Comparison of ENCODE assay signal across 12 cellular contexts in the genomic region with DNA sequence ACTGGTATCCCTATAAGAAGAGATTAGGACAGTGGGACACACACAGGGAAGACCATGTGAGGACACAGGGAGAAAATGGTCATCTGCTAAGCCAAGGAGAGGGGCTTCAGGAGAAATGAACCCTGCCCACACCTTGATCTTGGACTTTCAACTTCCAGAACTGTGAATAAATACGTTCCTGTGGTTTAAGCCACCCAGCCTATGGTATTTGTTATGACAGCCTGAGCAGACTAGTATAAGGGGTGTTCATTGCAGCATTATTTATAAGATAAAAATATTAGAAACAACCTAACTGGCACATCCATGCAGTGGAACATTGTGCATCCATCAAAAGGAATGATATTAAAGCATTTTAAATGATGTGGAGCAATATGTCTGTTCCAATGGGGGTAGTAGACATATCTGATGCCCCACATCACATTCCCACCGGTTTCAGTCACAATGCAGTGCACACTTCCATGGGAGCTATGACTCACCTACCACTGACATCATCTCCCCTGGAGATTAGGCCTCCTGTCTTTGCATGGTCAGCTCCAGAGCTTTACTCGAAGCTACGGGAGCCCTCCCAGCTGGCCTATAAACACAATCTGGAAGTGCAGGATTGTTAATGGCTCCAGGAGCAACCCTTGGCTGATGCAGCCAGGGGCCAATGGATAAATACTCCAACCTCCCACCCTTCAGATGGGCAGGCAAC. TPM values are rescaled to one million over a fixed set of nuclear protein-coding genes. Genes with fewer than 3 reads are reported as not detected.
DNase-seq lines count a peak whose midpoint lies in the region; ATAC-seq and TF ChIP-seq lines count a peak whose summit lies in the region.
"Had no signal": no experiment of that assay in that cellular context is flagged by ENCODE, and none has a peak within 500 bp of the region (broad histone marks: within the 10 kb centered on the region; RNA-seq: fewer than 3 reads in every experiment).

No MANE protein-coding gene starts in this region.

- H3K4me3 ChIP-seq in MG63 (no peak overlapping the region), cardiac fibroblast (replicated peaks in 1 of 2; ENCODE audit: low read depth in 2 of 2, low read length in 2 of 2) (no peak overlapping the region), mesendoderm (ENCODE audit: low read length) (no peak overlapping the region)

- no peak overlapping the region for H3K9ac ChIP-seq in mesendoderm (ENCODE audit: low read length)

- peak; percentile 75 for DNase-seq in DMS53 (lab: John Stamatoyannopoulos, UW)
- DNase-seq in MG63: peak; percentile 62
- DNase-seq in cardiac fibroblast (ENCODE audit: low read depth in 2 of 2): peak; percentile 71 to 89
- peak; percentile 48 for DNase-seq in mesendoderm
- no peak for DNase-seq in NCI-H345 (lab: John Stamatoyannopoulos, UW)
- no peak for DNase-seq in NCI-H524 treated with DMSO at 0.1 percent for 48 hours (lab: John Stamatoyannopoulos, UW)
- DNase-seq: activated CD8-positive, alpha-beta memory T cell treated with anti-CD3 and anti-CD28 coated beads, Interleukin-2, amount 10 ng/mL, durations not matched to agents 7 days and 5 days; aorta; stimulated activated naive CD8-positive, alpha-beta T cell treated with anti-CD3 and anti-CD28 coated beads, Interleukin-15, Interleukin-2, amounts not matched to agents 100 U/mL and 50 U/mL, for 24 hours had no signal

- no peak overlapping the region for H3K18ac ChIP-seq in mesendoderm (ENCODE audit: low read length)

- H3K27ac ChIP-seq in mesendoderm (ENCODE audit: low read depth, low read length): no peak overlapping the region

- H3K4me1 ChIP-seq in mesendoderm (ENCODE audit: control insufficient read depth, low read depth, low read length): no peaks in the 10 kb centered on the region

- H2BK120ac ChIP-seq in mesendoderm (ENCODE audit: low read depth, low read length): no peak overlapping the region

- no peak overlapping the region for H3K23ac ChIP-seq in mesendoderm (ENCODE audit: low read length)

- H3K56ac ChIP-seq in mesendoderm (ENCODE audit: low read length): no peak overlapping the region

- H4K5ac ChIP-seq in mesendoderm (ENCODE audit: low read length): no peak overlapping the region

- no peak for TF ChIP-seq CTCF in cardiac fibroblast (IDR thresholded peaks at IDR 0.05; ENCODE audit: low read depth, low read length)

- WGBS in mesendoderm (ENCODE audit: extremely low coverage, insufficient coverage, low lambda C conversion rate): no CpG with 5 or more reads among the region's 4 CpGs

- no peak overlapping the region for H2BK5ac ChIP-seq in mesendoderm (ENCODE audit: low read length)

- H3K36me3 ChIP-seq in MG63 (no peaks in the 10 kb centered on the region), mesendoderm (ENCODE audit: control insufficient read depth, insufficient read depth, low read length) (no peaks in the 10 kb centered on the region)

- no peaks in the 10 kb centered on the region for H3K79me2 ChIP-seq in mesendoderm (ENCODE audit: control insufficient read depth, insufficient read depth, low read length)

- no peak overlapping the region for H3K4ac ChIP-seq in mesendoderm (ENCODE audit: low read depth, low read length)

- no peak overlapping the region for H4K8ac ChIP-seq in mesendoderm (ENCODE audit: low read depth, low read length)

- H3K9me3 ChIP-seq in MG63: peaks cover 4% of the 10 kb centered on the region

- no peaks in the 10 kb centered on the region for H3K79me1 ChIP-seq in mesendoderm (ENCODE audit: low read length)

- no peak overlapping the region for H3K4me2 ChIP-seq in mesendoderm (ENCODE audit: low read length)

- no peak overlapping the region for H2AK5ac ChIP-seq in mesendoderm (ENCODE audit: low read length)

- H3K27me3 ChIP-seq in MG63 (no peaks in the 10 kb centered on the region), mesendoderm (ENCODE audit: insufficient read depth, low read length, poor library complexity) (no peaks in the 10 kb centered on the region)

- H2BK15ac ChIP-seq in mesendoderm (replicated peaks; ENCODE audit: low read depth): no peak overlapping the region

- ATAC-seq in GM18517 (IDR thresholded peaks at IDR 0.05; ENCODE audit: unreplicated experiment) (no peak), HG03460 (IDR thresholded peaks at IDR 0.05; ENCODE audit: unreplicated experiment) (no peak)
- ATAC-seq: activated CD8-positive, alpha-beta memory T cell treated with anti-CD3 and anti-CD28 coated beads, Interleukin-2, amount 10 ng/mL, durations not matched to agents 7 days and 5 days; stimulated activated naive CD8-positive, alpha-beta T cell treated with anti-CD3 and anti-CD28 coated beads, Interleukin-15, Interleukin-2, amounts not matched to agents 100 U/mL and 50 U/mL, for 24 hours had no signal

RNA-seq across cellular contexts. Expression of gene MAMLD1, which starts 38.9 kb away (rescaled TPM):
- total RNA-seq in MG63 (2014; rRNA removed; shearing (Covaris generic); ENCODE audit: low replicate concordance): 0.43 TPM in 1 of 2 replicates, not detected in the other
- 0.59 TPM for polyA plus RNA-seq in mesendoderm (2013, experiment 1 of 2)
- 0.62 TPM for polyA plus RNA-seq in mesendoderm (2013, experiment 2 of 2)
- total RNA-seq: G401 had no signal

Comparison
In these comparisons a context has a peak if more than half of its experiments do, and no peak if none do; other contexts are left out.
1. DNase-seq: peak in DMS53 (single experiment), MG63 (single experiment), cardiac fibroblast (2 of 2) and mesendoderm (single experiment); none in NCI-H345 (single experiment) and NCI-H524 treated with DMSO at 0.1 percent for 48 hours (single experiment).